In the genomic region with DNA sequence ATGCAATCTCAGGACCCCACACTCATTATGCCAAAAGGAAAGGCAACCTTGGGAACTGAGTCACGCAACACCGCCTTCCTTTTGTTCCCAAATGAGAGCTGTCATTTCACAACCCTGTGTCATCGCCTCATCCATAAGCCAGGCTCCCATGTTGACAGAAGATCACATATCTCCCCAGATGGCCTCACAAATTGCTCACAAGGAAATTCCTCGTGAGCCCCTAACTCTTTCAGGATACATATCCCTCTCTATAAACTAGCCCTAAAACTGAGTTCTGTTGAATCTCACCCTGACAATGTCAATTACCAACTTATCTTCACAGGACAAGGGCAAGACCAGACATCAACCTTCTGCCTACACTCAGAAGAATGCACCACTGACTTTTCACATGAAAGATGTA, we compare ENCODE assay signal across 19 cellular contexts. TPM values are rescaled to one million over a fixed set of nuclear protein-coding genes. Genes with fewer than 3 reads are reported as not detected.
DNase-seq lines count a peak whose midpoint lies in the region; ATAC-seq and TF ChIP-seq lines count a peak whose summit lies in the region.
"Had no signal": no experiment of that assay in that cellular context is flagged by ENCODE, and none has a peak within 500 bp of the region (broad histone marks: within the 10 kb centered on the region; RNA-seq: fewer than 3 reads in every experiment).

No MANE protein-coding gene starts in this region.

- H3K27me3 ChIP-seq in right lobe of liver = no peaks in the 10 kb centered on the region

- intact Hi-C loops in right lobe of liver (cut with DNase I) = no loop called here

- 87% methylated on average over 4 of the region's 4 CpGs for WGBS in right lobe of liver (ENCODE audit: insufficient coverage, low coverage, low lambda C conversion rate, missing lambda C conversion rate)

- POLR2A ChIA-PET in GM10248 (lab: Yijun Ruan, JAX) = no interaction called here

- no peak for TF ChIP-seq CTCF in epithelial cell of esophagus (IDR thresholded peaks at IDR 0.05; ENCODE audit: insufficient read depth, low read depth, low read length, missing control alignments)
- TF ChIP-seq CTCF in progenitor cell of endocrine pancreas (IDR thresholded peaks at IDR 0.05; ENCODE audit: unreplicated experiment) = no peak
- no peak for TF ChIP-seq CTCF in GM10248 (IDR thresholded peaks at IDR 0.05; ENCODE audit: control extremely low read depth, extremely low read depth, low read depth, missing control alignments)
- no peak for TF ChIP-seq CTCF in right lobe of liver (IDR thresholded peaks at IDR 0.05)

- H3K4me1 Mint-ChIP-seq in progenitor cell of endocrine pancreas (ENCODE audit: low read depth) = peaks cover 5% of the 10 kb centered on the region
- H3K4me1 Mint-ChIP-seq: GM23338, IgD-negative memory B cell had no signal

- H3K9me3 ChIP-seq in right lobe of liver = no peaks in the 10 kb centered on the region

- H3K9me3 Mint-ChIP-seq in progenitor cell of endocrine pancreas (ENCODE audit: low read depth) = no peaks in the 10 kb centered on the region
- H3K9me3 Mint-ChIP-seq: GM23338; T-helper 1 cell treated with Interleukin-12 subunit alpha and Interleukin-12 subunit beta and Interleukin-4 antibody, amounts not matched to agents 30 μg/mL and 1 μg/mL, for 36 hours had no signal

- no peak for ATAC-seq in right lobe of liver
- ATAC-seq: GM23338 had no signal

- H3K4me3 ChIP-seq in epithelial cell of esophagus (ENCODE audit: low read length) (no peak overlapping the region), right lobe of liver (no peak overlapping the region)
- H3K4me3 ChIP-seq: GM23338, SK-N-MC had no signal

- DNase-seq in DMS 273 (lab: John Stamatoyannopoulos, UW; ENCODE audit: unreplicated experiment) = peak; percentile 11
- DNase-seq in DMS 273 treated with DMSO at 0.1 percent for 48 hours (lab: John Stamatoyannopoulos, UW) = no peak
- peak; percentile 66 for DNase-seq in NCI-H146 treated with DMSO at 0.1 percent for 48 hours (lab: John Stamatoyannopoulos, UW; ENCODE audit: unreplicated experiment)
- DNase-seq in epithelial cell of esophagus (ENCODE audit: low read depth) = peak; percentile 34
- no peak for DNase-seq in progenitor cell of endocrine pancreas (ENCODE audit: low spot score, unreplicated experiment)
- no peak for DNase-seq in T1000 (lab: John Stamatoyannopoulos, UW)
- DNase-seq in GM10248 (ENCODE audit: extremely low spot score) = no peak
- DNase-seq in right lobe of liver = no peak
- DNase-seq: C1 segment of cervical spinal cord; DMS79 treated with DMSO at 0.1 percent for 48 hours; NCI-H1436; NCI-H2081 treated with DMSO at 0.1 percent for 48 hours; NCI-H524; NK-92 treated with Interleukin-12 subunit alpha and Interleukin-12 subunit beta, amount 100 ng/mL, for 24 hours had no signal

- no peak overlapping the region for H3K4me3 Mint-ChIP-seq in progenitor cell of endocrine pancreas (ENCODE audit: low read depth)
- H3K4me3 Mint-ChIP-seq: GM23338; T-helper 1 cell treated with Interleukin-12 subunit alpha and Interleukin-12 subunit beta and Interleukin-4 antibody, amounts not matched to agents 30 μg/mL and 1 μg/mL, for 36 hours had no signal

- H3K36me3 Mint-ChIP-seq in progenitor cell of endocrine pancreas (ENCODE audit: insufficient read depth) = no peaks in the 10 kb centered on the region

- no peaks in the 10 kb centered on the region for H3K36me3 ChIP-seq in right lobe of liver

- no peaks in the 10 kb centered on the region for H3K4me1 ChIP-seq in right lobe of liver

- H3K27me3 Mint-ChIP-seq in progenitor cell of endocrine pancreas = peaks cover 27% of the 10 kb centered on the region

- H3K27ac ChIP-seq in right lobe of liver = no peak overlapping the region
- H3K27ac ChIP-seq: 22Rv1, SK-N-MC had no signal

- no peak for TF ChIP-seq POLR2A in right lobe of liver (IDR thresholded peaks at IDR 0.05)

- H3K27ac Mint-ChIP-seq in progenitor cell of endocrine pancreas = peak overlapping the region; percentile 50
- H3K27ac Mint-ChIP-seq: GM23338; IgD-negative memory B cell; T-helper 1 cell treated with Interleukin-12 subunit alpha and Interleukin-12 subunit beta and Interleukin-4 antibody, amounts not matched to agents 30 μg/mL and 1 μg/mL, for 36 hours had no signal

- CTCF ChIA-PET in GM10248 (lab: Yijun Ruan, JAX) = no interaction called here

RNA-seq across cellular contexts. Expression of gene CCDC3, which starts 22.6 kb away (rescaled TPM):
- 1.1 and 1.6 TPM in 2 replicates for total RNA-seq in progenitor cell of endocrine pancreas
- 10 to 100 TPM in 1 of 6 experiments, 1 to 10 TPM in 5; 3.6 to 10.2 (median 5.8) TPM for total RNA-seq in right lobe of liver

Comparison
In these comparisons a context has a peak if more than half of its experiments do, and no peak if none do; other contexts are left out.
1. DNase-seq: peak in DMS 273 (single experiment), NCI-H146 treated with DMSO at 0.1 percent for 48 hours (single experiment) and epithelial cell of esophagus (single experiment); none in DMS 273 treated with DMSO at 0.1 percent for 48 hours (single experiment), progenitor cell of endocrine pancreas (single experiment), T1000 (single experiment), GM10248 (single experiment) and right lobe of liver (0 of 3).